25 cellular contexts compared by ENCODE assay signal in the genomic region with DNA sequence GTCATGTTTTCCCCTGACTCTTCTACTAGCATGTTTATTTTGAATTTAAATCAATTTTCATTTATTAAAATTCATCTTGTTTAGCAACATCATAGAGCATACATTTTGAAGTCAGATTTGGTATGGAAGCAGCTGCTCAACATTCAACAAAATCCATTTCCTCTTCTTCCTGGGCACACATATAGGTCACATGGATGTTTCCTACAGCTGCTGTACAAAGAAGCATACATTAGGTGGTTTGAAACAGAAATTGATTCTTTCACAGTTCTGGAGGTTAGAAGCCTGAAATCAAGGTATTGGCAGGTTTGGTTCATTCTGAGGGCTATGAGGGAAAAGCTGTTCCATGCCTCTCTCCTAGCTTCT.
DNase-seq lines count a peak whose midpoint lies in the region; ATAC-seq and TF ChIP-seq lines count a peak whose summit lies in the region.
"Had no signal": no experiment of that assay in that cellular context is flagged by ENCODE, and none has a peak within 500 bp of the region (broad histone marks: within the 10 kb centered on the region; RNA-seq: fewer than 3 reads in every experiment).

No MANE protein-coding gene starts in this region.

- peak; percentile 38 to 58 for DNase-seq in lung microvascular endothelial cell (ENCODE audit: low read depth in 2 of 2)
- no peak for DNase-seq in GM13977 (ENCODE audit: low spot score)
- DNase-seq in nucleus accumbens (lab: John Stamatoyannopoulos, UW): no peak
- DNase-seq in activated T-cell treated with anti-CD3 and anti-CD28 coated beads, Interleukin-2, amount 50 U/mL, for 24 hours: no peak
- DNase-seq in CD4-positive, alpha-beta memory T cell: no peak
- DNase-seq: activated B cell treated with CpG ODN at 0.5 μM for 24 hours; activated CD8-positive, alpha-beta T cell treated with anti-CD3 and anti-CD28 coated beads, Interleukin-2, amount 10 ng/mL, durations not matched to agents 7 days and 5 days; activated T-cell treated with anti-CD3 and anti-CD28 coated beads, Interleukin-2, amount 50 U/mL, for 72 hours; body of pancreas; CD8-positive, alpha-beta T cell; colonic mucosa; foreskin melanocyte; NCI-H1048; NCI-H2081 treated with DMSO at 0.1 percent for 48 hours; NCI-H510A treated with DMSO at 0.1 percent for 48 hours; spleen had no signal

- no peaks in the 10 kb centered on the region for H3K9me3 ChIP-seq in CD4-positive, alpha-beta memory T cell (ENCODE audit: control insufficient read depth in 1 of 2, low read length in 2 of 2)
- H3K9me3 ChIP-seq: body of pancreas, colonic mucosa, spleen, suprapubic skin had no signal

- in situ Hi-C loops in GM13977 (cut with MboI; ENCODE audit: low pct_unique_long_range_greater_than_20kb, low sequenced_read_pairs, unreplicated experiment): no loop called here

- no peaks in the 10 kb centered on the region for H3K36me3 ChIP-seq in CD4-positive, alpha-beta memory T cell (ENCODE audit: insufficient read depth, low read length)
- H3K36me3 ChIP-seq: colonic mucosa, spleen, suprapubic skin had no signal

- no peaks in the 10 kb centered on the region for H3K4me1 ChIP-seq in CD4-positive, alpha-beta memory T cell (ENCODE audit: insufficient read depth, low read length)
- H3K4me1 ChIP-seq: body of pancreas, colonic mucosa, spleen, suprapubic skin had no signal

- H3K27ac Mint-ChIP-seq in activated T-cell treated with anti-CD3 and anti-CD28 coated beads, Interleukin-2, amount 50 U/mL, for 24 hours: no peak overlapping the region
- no peak overlapping the region for H3K27ac Mint-ChIP-seq in CD4-positive, alpha-beta memory T cell
- H3K27ac Mint-ChIP-seq: activated B cell treated with CpG ODN at 0.5 μM for 24 hours; activated CD8-positive, alpha-beta T cell treated with anti-CD3 and anti-CD28 coated beads, Interleukin-2, amount 10 ng/mL, durations not matched to agents 7 days and 5 days; activated naive CD8-positive, alpha-beta T cell; activated T-cell treated with anti-CD3 and anti-CD28 coated beads, Interleukin-2, amount 50 U/mL, for 72 hours; CD8-positive, alpha-beta T cell; T-helper 1 cell treated with Interleukin-12 subunit alpha and Interleukin-12 subunit beta and Interleukin-4 antibody, amounts not matched to agents 30 μg/mL and 1 μg/mL, for 36 hours had no signal

- no peak for TF ChIP-seq CTCF in GM13977 (IDR thresholded peaks at IDR 0.05; ENCODE audit: extremely low read depth, insufficient read depth, missing control alignments)

- CTCF ChIA-PET in CD4-positive, alpha-beta memory T cell (lab: Charles Lee; ENCODE audit: partially characterized antibody): no interaction called here

- H3K27ac ChIP-seq in CD4-positive, alpha-beta memory T cell (ENCODE audit: low read depth, low read length): no peak overlapping the region
- H3K27ac ChIP-seq: body of pancreas, colonic mucosa, epithelial cell of prostate, KMS-11, spleen, suprapubic skin had no signal

- H3K9me3 Mint-ChIP-seq in activated T-cell treated with anti-CD3 and anti-CD28 coated beads, Interleukin-2, amount 50 U/mL, for 24 hours: peaks cover 2% of the 10 kb centered on the region
- peaks cover 0 to 8% (median 4%) of the 10 kb centered on the region in 8 donors for H3K9me3 Mint-ChIP-seq in CD4-positive, alpha-beta memory T cell
- H3K9me3 Mint-ChIP-seq: activated B cell treated with CpG ODN at 0.5 μM for 24 hours had no signal

- H3K27me3 ChIP-seq in CD4-positive, alpha-beta memory T cell (ENCODE audit: insufficient read depth, low read length): no peaks in the 10 kb centered on the region
- H3K27me3 ChIP-seq: body of pancreas, colonic mucosa, spleen, suprapubic skin had no signal

- H3K4me3 ChIP-seq in CD4-positive, alpha-beta memory T cell (ENCODE audit: low read length in 2 of 2): no peak overlapping the region
- H3K4me3 ChIP-seq: body of pancreas, colonic mucosa, spleen, suprapubic skin had no signal

- ATAC-seq in GM18867 (IDR thresholded peaks at IDR 0.05; ENCODE audit: unreplicated experiment) (peak; percentile 32), HG02610 (IDR thresholded peaks at IDR 0.05; ENCODE audit: unreplicated experiment) (peak; percentile 33), HG03432 (IDR thresholded peaks at IDR 0.05; ENCODE audit: unreplicated experiment) (peak; percentile 36)
- ATAC-seq: activated CD8-positive, alpha-beta T cell treated with anti-CD3 and anti-CD28 coated beads, Interleukin-2, amount 10 ng/mL, durations not matched to agents 7 days and 5 days; activated T-cell treated with anti-CD3 and anti-CD28 coated beads, Interleukin-2, amount 50 U/mL, for 72 hours; body of pancreas; CD8-positive, alpha-beta T cell had no signal

- no peaks in the 10 kb centered on the region for H3K4me1 Mint-ChIP-seq in activated T-cell treated with anti-CD3 and anti-CD28 coated beads, Interleukin-2, amount 50 U/mL, for 24 hours (ENCODE audit: low read depth)
- H3K4me1 Mint-ChIP-seq in CD4-positive, alpha-beta memory T cell: no peaks in the 10 kb centered on the region

- intact Hi-C loops in CD4-positive, alpha-beta memory T cell (cut with micrococcal nuclease): no loop called here

- POLR2A ChIA-PET in CD4-positive, alpha-beta memory T cell (lab: Charles Lee; ENCODE audit: partially characterized antibody): no interaction called here

- no peak overlapping the region for H3K4me3 Mint-ChIP-seq in activated T-cell treated with anti-CD3 and anti-CD28 coated beads, Interleukin-2, amount 50 U/mL, for 24 hours
- H3K4me3 Mint-ChIP-seq in CD4-positive, alpha-beta memory T cell: no peak overlapping the region
- H3K4me3 Mint-ChIP-seq: activated B cell treated with CpG ODN at 0.5 μM for 24 hours; activated CD8-positive, alpha-beta T cell treated with anti-CD3 and anti-CD28 coated beads, Interleukin-2, amount 10 ng/mL, durations not matched to agents 7 days and 5 days; activated naive CD8-positive, alpha-beta T cell; activated T-cell treated with anti-CD3 and anti-CD28 coated beads, Interleukin-2, amount 50 U/mL, for 72 hours; CD8-positive, alpha-beta T cell; neural crest cell; T-helper 1 cell treated with Interleukin-12 subunit alpha and Interleukin-12 subunit beta and Interleukin-4 antibody, amounts not matched to agents 30 μg/mL and 1 μg/mL, for 36 hours had no signal

- H3K27me3 Mint-ChIP-seq in activated T-cell treated with anti-CD3 and anti-CD28 coated beads, Interleukin-2, amount 50 U/mL, for 24 hours: no peaks in the 10 kb centered on the region
- no peaks in the 10 kb centered on the region for H3K27me3 Mint-ChIP-seq in CD4-positive, alpha-beta memory T cell
- H3K27me3 Mint-ChIP-seq: activated B cell treated with CpG ODN at 0.5 μM for 24 hours; activated naive CD8-positive, alpha-beta T cell had no signal

- H3K36me3 Mint-ChIP-seq in activated T-cell treated with anti-CD3 and anti-CD28 coated beads, Interleukin-2, amount 50 U/mL, for 24 hours (ENCODE audit: low read depth): no peaks in the 10 kb centered on the region
- no peaks in the 10 kb centered on the region for H3K36me3 Mint-ChIP-seq in CD4-positive, alpha-beta memory T cell
- H3K36me3 Mint-ChIP-seq: activated naive CD8-positive, alpha-beta T cell; CD8-positive, alpha-beta T cell had no signal

Comparison
In these comparisons a context has a peak if more than half of its experiments do, and no peak if none do; other contexts are left out.
1. DNase-seq: peak in lung microvascular endothelial cell (2 of 2); none in GM13977 (single experiment), nucleus accumbens (0 of 56), activated T-cell treated with anti-CD3 and anti-CD28 coated beads, Interleukin-2, amount 50 U/mL, for 24 hours (single experiment) and CD4-positive, alpha-beta memory T cell (0 of 5).
2. Peak in every context shown above with its lines, with median percentiles within 50 percentile points of each other: ATAC-seq.